Comparison of ENCODE assay signal across 2 cellular contexts in the genomic region with DNA sequence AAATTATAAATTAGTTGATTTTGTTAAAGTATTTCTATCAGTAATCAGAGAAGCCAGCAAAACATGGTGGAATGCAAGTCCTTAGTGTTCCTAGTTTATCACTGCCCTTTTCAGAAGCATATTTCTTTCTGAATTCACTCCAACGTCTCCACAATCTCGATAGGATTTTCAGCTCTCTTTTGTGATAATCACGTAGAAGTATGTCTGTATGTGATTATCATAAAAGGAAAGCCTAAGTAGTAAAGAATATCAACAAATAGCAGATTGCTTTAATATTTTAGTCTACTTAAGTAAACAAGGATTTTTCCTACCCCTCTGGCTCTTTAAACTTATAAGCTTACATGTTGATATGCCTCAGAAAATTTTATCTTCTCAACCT.
TF ChIP-seq lines count a peak whose summit lies in the region.

No MANE protein-coding gene starts in this region.

TF ChIP-seq in A549, 52 proteins besides CTCF, POLR2A, EP300 and RAD21:
- TF ChIP-seq SREBF2 (IDR thresholded peaks at IDR 0.05) (no peak), TFCP2L1 (CRISPR knock-in tag; IDR thresholded peaks at IDR 0.05) (no peak), NR3C1 (IDR thresholded peaks at IDR 0.05) (no peak), NFE2L2 (conservative IDR thresholded peaks at IDR 0.05; ENCODE audit: low read length) (no peak), CHD4 (IDR thresholded peaks at IDR 0.05; ENCODE audit: borderline replicate concordance) (no peak), JUN (IDR thresholded peaks at IDR 0.05) (no peak), GATA3 (IDR thresholded peaks at IDR 0.05; ENCODE audit: borderline replicate concordance) (no peak), FOXS1 (CRISPR knock-in tag; IDR thresholded peaks at IDR 0.05) (no peak), CEBPB (IDR thresholded peaks at IDR 0.05) (no peak), EHMT2 (IDR thresholded peaks at IDR 0.05; ENCODE audit: low read depth) (no peak), TP53 (CRISPR knock-in tag; IDR thresholded peaks at IDR 0.05) (no peak), SMC3 (IDR thresholded peaks at IDR 0.05) (no peak), POLR2AphosphoS2 (conservative IDR thresholded peaks at IDR 0.05; ENCODE audit: low read length) (no peak)
- TF ChIP-seq, protein P1, sequence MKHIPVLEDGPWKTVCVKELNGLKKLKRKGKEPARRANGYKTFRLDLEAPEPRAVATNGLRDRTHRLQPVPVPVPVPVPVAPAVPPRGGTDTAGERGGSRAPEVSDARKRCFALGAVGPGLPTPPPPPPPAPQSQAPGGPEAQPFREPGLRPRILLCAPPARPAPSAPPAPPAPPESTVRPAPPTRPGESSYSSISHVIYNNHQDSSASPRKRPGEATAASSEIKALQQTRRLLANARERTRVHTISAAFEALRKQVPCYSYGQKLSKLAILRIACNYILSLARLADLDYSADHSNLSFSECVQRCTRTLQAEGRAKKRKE (CRISPR knock-in tag; IDR thresholded peaks at IDR 0.05; ENCODE audit: low read depth): no peak
- TF ChIP-seq, protein P2, sequence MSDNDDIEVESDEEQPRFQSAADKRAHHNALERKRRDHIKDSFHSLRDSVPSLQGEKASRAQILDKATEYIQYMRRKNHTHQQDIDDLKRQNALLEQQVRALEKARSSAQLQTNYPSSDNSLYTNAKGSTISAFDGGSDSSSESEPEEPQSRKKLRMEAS (IDR thresholded peaks at IDR 0.05): no peak
- TF ChIP-seq, protein P3, sequence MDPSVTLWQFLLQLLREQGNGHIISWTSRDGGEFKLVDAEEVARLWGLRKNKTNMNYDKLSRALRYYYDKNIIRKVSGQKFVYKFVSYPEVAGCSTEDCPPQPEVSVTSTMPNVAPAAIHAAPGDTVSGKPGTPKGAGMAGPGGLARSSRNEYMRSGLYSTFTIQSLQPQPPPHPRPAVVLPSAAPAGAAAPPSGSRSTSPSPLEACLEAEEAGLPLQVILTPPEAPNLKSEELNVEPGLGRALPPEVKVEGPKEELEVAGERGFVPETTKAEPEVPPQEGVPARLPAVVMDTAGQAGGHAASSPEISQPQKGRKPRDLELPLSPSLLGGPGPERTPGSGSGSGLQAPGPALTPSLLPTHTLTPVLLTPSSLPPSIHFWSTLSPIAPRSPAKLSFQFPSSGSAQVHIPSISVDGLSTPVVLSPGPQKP (IDR thresholded peaks at IDR 0.05; ENCODE audit: low read depth, low read length): no peak
- TF ChIP-seq, protein P4, sequence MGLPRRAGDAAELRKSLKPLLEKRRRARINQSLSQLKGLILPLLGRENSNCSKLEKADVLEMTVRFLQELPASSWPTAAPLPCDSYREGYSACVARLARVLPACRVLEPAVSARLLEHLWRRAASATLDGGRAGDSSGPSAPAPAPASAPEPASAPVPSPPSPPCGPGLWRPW (IDR thresholded peaks at IDR 0.05): no peak
- TF ChIP-seq, protein P5, sequence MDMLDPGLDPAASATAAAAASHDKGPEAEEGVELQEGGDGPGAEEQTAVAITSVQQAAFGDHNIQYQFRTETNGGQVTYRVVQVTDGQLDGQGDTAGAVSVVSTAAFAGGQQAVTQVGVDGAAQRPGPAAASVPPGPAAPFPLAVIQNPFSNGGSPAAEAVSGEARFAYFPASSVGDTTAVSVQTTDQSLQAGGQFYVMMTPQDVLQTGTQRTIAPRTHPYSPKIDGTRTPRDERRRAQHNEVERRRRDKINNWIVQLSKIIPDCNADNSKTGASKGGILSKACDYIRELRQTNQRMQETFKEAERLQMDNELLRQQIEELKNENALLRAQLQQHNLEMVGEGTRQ (IDR thresholded peaks at IDR 0.05): no peak

TF ChIP-seq in IMR-90, 13 proteins besides CTCF, POLR2A, EP300 and RAD21:
- TF ChIP-seq MAFK (IDR thresholded peaks at IDR 0.05; ENCODE audit: low read depth, low read length) (no peak), BHLHE40 (IDR thresholded peaks at IDR 0.05; ENCODE audit: low read depth, low read length) (no peak), SMC3 (IDR thresholded peaks at IDR 0.05; ENCODE audit: low read depth, low read length) (no peak), RFX5 (IDR thresholded peaks at IDR 0.05; ENCODE audit: low read depth, low read length) (no peak), RCOR1 (IDR thresholded peaks at IDR 0.05; ENCODE audit: insufficient replicate concordance, low read length) (no peak), MXI1 (IDR thresholded peaks at IDR 0.05; ENCODE audit: borderline replicate concordance, low read depth, low read length) (no peak), CEBPB (IDR thresholded peaks at IDR 0.05; ENCODE audit: low read depth, low read length) (no peak), FOS (IDR thresholded peaks at IDR 0.05; ENCODE audit: low read depth, low read length) (no peak)
- TF ChIP-seq, protein P3 (IDR thresholded peaks at IDR 0.05; ENCODE audit: borderline replicate concordance, low read depth, low read length): no peak
TF ChIP-seq in IMR-90: peak in this region for 0.
